In genomic region chr14:80776657-80777056, GRCh38 we compare ENCODE assay signal across 25 cellular contexts.
DNase-seq lines count a peak whose midpoint lies in the region; ATAC-seq, FAIRE-seq and TF ChIP-seq lines count a peak whose summit lies in the region.
"Had no signal": no experiment of that assay in that cellular context is flagged by ENCODE, and none has a peak within 500 bp of the region (broad histone marks: within the 10 kb centered on the region; RNA-seq: fewer than 3 reads in every experiment).

No MANE protein-coding gene starts in this region.

- TF ChIP-seq CTCF in pancreas (IDR thresholded peaks at IDR 0.05) = no peak

- ATAC-seq in GM18498 (IDR thresholded peaks at IDR 0.05; ENCODE audit: unreplicated experiment) (peak; percentile 50), GM19468 (IDR thresholded peaks at IDR 0.05; ENCODE audit: extremely low read depth, unreplicated experiment) (peak; percentile 30), HG02852 (IDR thresholded peaks at IDR 0.05; ENCODE audit: unreplicated experiment) (peak; percentile 66), HG03066 (IDR thresholded peaks at IDR 0.05; ENCODE audit: low read depth, unreplicated experiment) (peak; percentile 75), pancreas (no peak), HG02610 (IDR thresholded peaks at IDR 0.05; ENCODE audit: unreplicated experiment) (no peak), right cardiac atrium (no peak), HG03097 (IDR thresholded peaks at IDR 0.05; ENCODE audit: low FRiP score, unreplicated experiment) (no peak)
- ATAC-seq: CD8-positive, alpha-beta T cell; HCT116; HepG2 had no signal

- no peak overlapping the region for H3K27ac ChIP-seq in pancreas
- H3K27ac ChIP-seq in right cardiac atrium (ENCODE audit: low read length) = no peak overlapping the region
- H3K27ac ChIP-seq: 22Rv1, C4-2B, Peyer's patch had no signal

- no peak for FAIRE-seq in pancreas (lab: Jason Lieb, UNC)
- FAIRE-seq: HepG2 had no signal

- no peak overlapping the region for H3K4me3 ChIP-seq in pancreas
- H3K4me3 ChIP-seq in right cardiac atrium (ENCODE audit: low read length) = no peak overlapping the region
- H3K4me3 ChIP-seq: Peyer's patch had no signal

- H3K36me3 ChIP-seq in pancreas = no peaks in the 10 kb centered on the region
- H3K36me3 ChIP-seq: Peyer's patch had no signal

- no peaks in the 10 kb centered on the region for H3K9me3 ChIP-seq in pancreas
- H3K9me3 ChIP-seq in right cardiac atrium (ENCODE audit: control insufficient read depth, low read length) = no peaks in the 10 kb centered on the region
- H3K9me3 ChIP-seq: Caco-2, Peyer's patch had no signal

- WGBS in pancreas, 2 donors = 93 to 97% methylated on average over 1 of the region's 1 CpG
- WGBS in right cardiac atrium = 99% methylated on average over 1 of the region's 1 CpG

- no peak for DNase-seq in pancreas
- DNase-seq in right cardiac atrium = no peak
- DNase-seq: Caco-2; CD8-positive, alpha-beta T cell; Karpas-422; NCI-H1092; NCI-H1417 treated with DMSO at 0.1 percent for 48 hours; NCI-H1694 treated with DMSO at 0.1 percent for 48 hours; NCI-H2081; NCI-H226; NCI-H510A; OCI-M1; Peyer's patch; SHP77 treated with DMSO at 0.1 percent for 48 hours; T-helper 1 cell had no signal

- intact Hi-C loops in pancreas (cut with DNase I) = no loop called here
- intact Hi-C loops in right cardiac atrium (cut with DNase I) = no loop called here

- no peaks in the 10 kb centered on the region for H3K27me3 ChIP-seq in pancreas
- H3K27me3 ChIP-seq in right cardiac atrium (ENCODE audit: control insufficient read depth, insufficient read depth) = no peaks in the 10 kb centered on the region
- H3K27me3 ChIP-seq: Peyer's patch had no signal

- H3K4me1 ChIP-seq in pancreas (no peaks in the 10 kb centered on the region), right cardiac atrium (ENCODE audit: control insufficient read depth, insufficient read depth, low read length) (no peaks in the 10 kb centered on the region)
- H3K4me1 ChIP-seq: Caco-2, Peyer's patch had no signal

Comparison
In these comparisons a context has a peak if more than half of its experiments do, and no peak if none do; other contexts are left out.
1. ATAC-seq: peak in GM18498 (single experiment), GM19468 (single experiment), HG02852 (single experiment) and HG03066 (single experiment); none in pancreas (0 of 4), HG02610 (single experiment), right cardiac atrium (0 of 2) and HG03097 (single experiment).